11 cellular contexts compared by ENCODE assay signal in genomic region chr17:64278614-64279013, GRCh38. TPM values are rescaled to one million over a fixed set of nuclear protein-coding genes. Genes with fewer than 3 reads are reported as not detected.
DNase-seq lines count a peak whose midpoint lies in the region; ATAC-seq, FAIRE-seq and TF ChIP-seq lines count a peak whose summit lies in the region.
"Had no signal": no experiment of that assay in that cellular context is flagged by ENCODE, and none has a peak within 500 bp of the region (broad histone marks: within the 10 kb centered on the region; RNA-seq: fewer than 3 reads in every experiment).

No MANE protein-coding gene starts in this region.

- no peak overlapping the region for H3K4me3 ChIP-seq in BLaER1
- no peak overlapping the region for H3K4me3 ChIP-seq in K562
- no peak overlapping the region for H3K4me3 ChIP-seq in left lung

- intact Hi-C loops in K562 (cut with micrococcal nuclease) (no loop called here), left lung (cut with DNase I) (no loop called here)

- H3K9ac ChIP-seq in BLaER1 (no peak overlapping the region), K562 (ENCODE audit: insufficient read depth in 1 of 2, low read depth in 2 of 2, low read length in 2 of 2) (no peak overlapping the region)

- no peak overlapping the region for H2AFZ ChIP-seq in K562 (ENCODE audit: low read depth, low read length)

- H3K4me2 ChIP-seq in BLaER1 (peak overlapping the region; percentile 62), K562 (ENCODE audit: insufficient read depth, low read length) (no peak overlapping the region)

- FAIRE-seq in K562 (lab: Jason Lieb, UNC), result no peak

- in situ Hi-C loops in K562 (cut with MboI), result loop anchor here (5.0 kb wide), 1 partner anchor 126 kb away; no protein-coding TSS in a partner anchor

- WGBS in K562 (ENCODE audit: insufficient coverage, low coverage, missing lambda C conversion rate), result 54% methylated on average over 2 of the region's 3 CpGs

- peak; percentile 27 for DNase-seq in HT-29 (ENCODE audit: low spot score)
- DNase-seq in K562 (ENCODE audit: extremely low read depth in 1 of 4, low spot score in 3 of 4), result no peak
- DNase-seq in left lung, result no peak
- no peak for DNase-seq in stimulated activated naive CD4-positive, alpha-beta T cell (lab: John Stamatoyannopoulos, UW)
- no peak for DNase-seq in left lobe of liver (ENCODE audit: low spot score)
- no peak for DNase-seq in NCI-H2029 (lab: John Stamatoyannopoulos, UW)
- DNase-seq: Kasumi-1, NCI-H524 treated with DMSO at 0.1 percent for 48 hours, T1000 had no signal

- ATAC-seq in K562 (no peak), left lung (peak; percentile 38), HG03095 (IDR thresholded peaks at IDR 0.05; ENCODE audit: unreplicated experiment) (no peak), left lobe of liver (no peak)

- TF ChIP-seq CTCF in K562 (IDR thresholded peaks at IDR 0.05 in 2 of 3, conservative IDR thresholded peaks at IDR 0.05 in 1 of 3; ENCODE audit: insufficient read depth in 2 of 3, low read depth in 1 of 3, low read length in 3 of 3) (no peak), left lung (IDR thresholded peaks at IDR 0.05) (no peak)

- TF ChIP-seq EP300 in K562 (IDR thresholded peaks at IDR 0.05; ENCODE audit: low read length), result no peak

- CTCF ChIA-PET in K562 (lab: Yijun Ruan, JAX; ENCODE audit: low intra/inter-chr PET ratio), result interaction anchor here (0.6 kb wide), 2 partner anchors 214 to 231 kb away, joined by 3 to 6 read pairs; no protein-coding TSS in a partner anchor

- POLR2A ChIA-PET in K562 (lab: Yijun Ruan, JAX), result no interaction called here

- no peaks in the 10 kb centered on the region for H3K9me3 ChIP-seq in BLaER1
- H3K9me3 ChIP-seq in K562 (replicated peaks; ENCODE audit: control insufficient read depth, insufficient read depth, low read depth, low read length), result no peaks in the 10 kb centered on the region
- no peaks in the 10 kb centered on the region for H3K9me3 ChIP-seq in left lung

- no TSS peak for BruUV-seq in K562 (replicated peaks; lab: Mats Ljungman, UMichigan)

- no peaks in the 10 kb centered on the region for H3K79me2 ChIP-seq in K562 (ENCODE audit: control insufficient read depth, insufficient read depth, low read length)

- no peaks in the 10 kb centered on the region for H4K20me1 ChIP-seq in BLaER1
- H4K20me1 ChIP-seq in K562 (replicated peaks; ENCODE audit: control insufficient read depth, insufficient read depth, low read length), result no peaks in the 10 kb centered on the region

- H3K27me3 ChIP-seq in BLaER1, result no peaks in the 10 kb centered on the region
- H3K27me3 ChIP-seq in K562 (ENCODE audit: control insufficient read depth in 2 of 2, insufficient read depth in 2 of 2, low read length in 2 of 2), result no peaks in the 10 kb centered on the region
- H3K27me3 ChIP-seq in left lung, result no peaks in the 10 kb centered on the region

- H3K9me1 ChIP-seq in K562 (ENCODE audit: control insufficient read depth, insufficient read depth, low read length), result no peaks in the 10 kb centered on the region

- TF ChIP-seq RAD21 in K562 (CRISPR knock-in tag; conservative IDR thresholded peaks at IDR 0.05 in 1 of 2, IDR thresholded peaks at IDR 0.05 in 1 of 2), result no peak

- TF ChIP-seq POLR2A in K562 (conservative IDR thresholded peaks at IDR 0.05), result no peak

- H3K36me3 ChIP-seq in BLaER1 (no peaks in the 10 kb centered on the region), K562 (ENCODE audit: control insufficient read depth, insufficient read depth, low read length) (no peaks in the 10 kb centered on the region), left lung (no peaks in the 10 kb centered on the region)

- H3K27ac ChIP-seq in BLaER1 (peak overlapping the region; percentile 68; the same call in 1 of the 2 replicates), K562 (ENCODE audit: extremely low read depth, low read depth, low read length) (no peak overlapping the region), left lung (peak overlapping the region in 1 of 2 donors; percentile 2)

- peaks cover 39% of the 10 kb centered on the region for H3K4me1 ChIP-seq in BLaER1
- H3K4me1 ChIP-seq in K562 (replicated peaks in 1 of 2; ENCODE audit: control insufficient read depth in 2 of 2, insufficient read depth in 2 of 2, low read length in 2 of 2), result peaks cover 0 to 3% of the 10 kb centered on the region in 2 experiments; a peak in 1 of 5 replicates
- H3K4me1 ChIP-seq in left lung, result peaks cover 8 to 28% of the 10 kb centered on the region in 2 donors

TF ChIP-seq in K562, 482 proteins besides CTCF, POLR2A, EP300 and RAD21:
- TF ChIP-seq CLOCK (CRISPR knock-in tag; IDR thresholded peaks at IDR 0.05; ENCODE audit: borderline replicate concordance) (no peak), MAX (CRISPR knock-in tag; IDR thresholded peaks at IDR 0.05) (0 out of 2 replicates have a peak, but pooled peaks have one; percentile 14)

RNA-seq across cellular contexts. Expression of gene TEX2, which starts 15.6 kb away (rescaled TPM):
- total RNA-seq in HT-29 (2014; rRNA removed; shearing (Covaris generic)), result 9.7 and 9.8 TPM in 2 replicates
- 44.0 and 59.0 TPM in 2 replicates for total RNA-seq in K562 (2011; cell fraction: chromatin; rRNA removed; ENCODE audit: low replicate concordance)
- 27.0 and 29.3 TPM in 2 replicates for total RNA-seq in K562 (2011; cell fraction: nucleolus; rRNA removed)
- 38.6 and 52.3 TPM in 2 replicates for total RNA-seq in K562 (2011; cell fraction: nucleoplasm; rRNA removed)
- 19.8 and 23.9 TPM in 2 replicates for total RNA-seq in K562 (2014; rRNA removed)
- total RNA-seq in K562 (2014; rRNA removed; fragmentation: Illumina TruSeq; extraction: Trizol), result 17.5 and 17.7 TPM in 2 replicates
- 17.7 and 18.1 TPM in 2 replicates for total RNA-seq in K562 (2015; rRNA removed; fragmentation: Illumina TruSeq; extraction: Trizol)
- total RNA-seq in K562 (2021), result 24.5 and 27.6 TPM in 2 replicates
- 15.2 and 19.3 TPM in 2 replicates for polyA plus RNA-seq in K562 (2011; rRNA removed)
- 12.2 and 12.8 TPM in 2 replicates for polyA plus RNA-seq in K562 (2011; cell fraction: cytosol; rRNA removed)
- polyA plus RNA-seq in K562 (2011; cell fraction: nucleus; rRNA removed), result 22.0 and 25.0 TPM in 2 replicates
- polyA plus RNA-seq in K562 (2012), result 9.8 and 13.7 TPM in 2 replicates
- 23.6 and 27.6 TPM in 2 replicates for polyA plus RNA-seq in K562 (2014; fragmentation: Illumina TruSeq; extraction: Trizol)
- 1 to 10 TPM; 4.1 to 4.8 TPM for polyA plus RNA-seq in K562 (2014; fragmentation: Nextera tagmentation; extraction: Ambion mirVana)
- polyA plus RNA-seq in K562 (2014; rRNA removed), result 18.4 and 20.2 TPM in 2 replicates
- 28.0 and 31.6 TPM in 2 replicates for polyA minus RNA-seq in K562 (2011; rRNA and poly(A)+ RNA removed)
- polyA minus RNA-seq in K562 (2011; cell fraction: cytosol; rRNA and poly(A)+ RNA removed), result 9.4 and 13.2 TPM in 2 replicates
- 22.8 and 23.2 TPM in 2 replicates for polyA minus RNA-seq in K562 (2011; cell fraction: nucleus; rRNA and poly(A)+ RNA removed)
- total RNA-seq in left lung, result 10 to 100 TPM; 33.3 to 38.2 TPM
- total RNA-seq in left lobe of liver, result 35.1 TPM
